In genomic region chrX:66255359-66255967, GRCh38 we compare ENCODE assay signal across 9 cellular contexts.
"Had no signal": no experiment of that assay in that cellular context is flagged by ENCODE, and none has a peak within 500 bp of the region (broad histone marks: within the 10 kb centered on the region; RNA-seq: fewer than 3 reads in every experiment).

No MANE protein-coding gene starts in this region.

- DNase-seq: H9, HCEC 1CT, KG1 had no signal

- FAIRE-seq: H1, H54, HepG2 had no signal

- H3K27ac ChIP-seq: HL-60 had no signal

- H3K27ac Mint-ChIP-seq: GM23338, H9, IgD-negative memory B cell had no signal

- H2AFZ ChIP-seq: GM23338 had no signal

- H3K4me2 ChIP-seq: GM23338 had no signal

- H3K4me3 Mint-ChIP-seq: GM23338, H9, IgD-negative memory B cell had no signal

- ATAC-seq: GM23338, HepG2 had no signal

- H3K4me3 ChIP-seq: GM23338 had no signal

- H3K4me1 Mint-ChIP-seq: GM23338, H9, IgD-negative memory B cell had no signal
